ENCODE assay signal across 1 cellular context in the genomic region with DNA sequence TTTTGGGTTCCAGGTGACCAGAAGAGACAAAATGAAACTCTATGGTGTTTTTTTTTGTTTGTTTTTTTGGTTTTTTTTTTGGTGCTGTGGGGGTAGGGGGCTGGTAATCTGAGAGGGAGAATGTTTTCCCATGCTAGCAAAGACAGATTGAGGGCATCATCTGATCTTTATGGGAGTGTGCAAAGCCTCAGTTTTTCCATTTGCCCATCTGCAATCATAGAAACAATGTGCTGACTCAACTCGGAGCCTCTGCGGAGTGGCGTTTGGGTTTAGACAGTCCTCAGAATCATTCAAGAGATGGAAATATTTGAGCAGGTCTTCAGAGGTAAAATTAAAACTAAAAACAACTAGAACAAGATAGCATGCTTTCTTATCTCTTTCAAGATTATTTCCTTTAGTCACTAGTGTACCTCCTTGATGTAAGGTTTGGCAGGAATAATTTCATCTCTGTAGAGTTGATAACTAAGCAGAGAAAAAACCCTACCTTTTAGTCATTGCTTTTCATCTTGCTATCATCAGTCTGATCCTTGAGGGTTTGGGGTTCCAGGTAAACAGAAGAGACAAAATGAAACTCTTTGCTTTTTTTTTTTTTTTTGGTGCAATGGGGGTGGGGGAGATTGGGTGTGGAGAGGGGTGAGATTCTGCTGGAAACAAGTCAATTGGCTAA.
TF ChIP-seq lines count a peak whose summit lies in the region.

No MANE protein-coding gene starts in this region.

TF ChIP-seq in K562, 482 proteins besides CTCF, POLR2A, EP300 and RAD21:
- TF ChIP-seq ARHGAP35 (IDR thresholded peaks at IDR 0.05; ENCODE audit: partially characterized antibody) (no peak), C11orf30 (IDR thresholded peaks at IDR 0.05; ENCODE audit: low read depth) (peak; percentile 29; the same call in 1 of the 2 replicates), TAF1 (IDR thresholded peaks at IDR 0.05; ENCODE audit: control insufficient read depth, extremely low read depth, insufficient read depth, low read length, severe bottlenecking) (no peak), ARID2 (IDR thresholded peaks at IDR 0.05) (no peak), RNF2 (IDR thresholded peaks at IDR 0.05) (no peak), CXXC5 (CRISPR knock-in tag; IDR thresholded peaks at IDR 0.05) (no peak), ZC3H11A (IDR thresholded peaks at IDR 0.05; ENCODE audit: low read depth, low read length) (no peak), NR4A1 (CRISPR knock-in tag; IDR thresholded peaks at IDR 0.05) (no peak), NR4A1 (tag; IDR thresholded peaks at IDR 0.05) (no peak), MAFK (IDR thresholded peaks at IDR 0.05; ENCODE audit: low read length) (0 out of 2 replicates have a peak, but pooled peaks have one; percentile 8), ZNF354B (CRISPR knock-in tag; IDR thresholded peaks at IDR 0.05) (no peak), OTX1 (CRISPR knock-in tag; IDR thresholded peaks at IDR 0.05) (no peak), THRAP3 (IDR thresholded peaks at IDR 0.05; ENCODE audit: borderline replicate concordance) (no peak), GABPB2 (CRISPR knock-in tag; conservative IDR thresholded peaks at IDR 0.05) (no peak), ZNF384 (IDR thresholded peaks at IDR 0.05; ENCODE audit: low read depth, low read length) (no peak), SMAD3 (CRISPR knock-in tag; conservative IDR thresholded peaks at IDR 0.05) (no peak), ELF1 (tag; IDR thresholded peaks at IDR 0.05) (no peak), SLC30A9 (CRISPR knock-in tag; IDR thresholded peaks at IDR 0.05) (no peak), HMG20B (CRISPR knock-in tag; IDR thresholded peaks at IDR 0.05) (no peak), FOSL1 (tag; conservative IDR thresholded peaks at IDR 0.05) (no peak), ZNF436 (CRISPR knock-in tag; IDR thresholded peaks at IDR 0.05) (no peak), ZNF146 (CRISPR knock-in tag; IDR thresholded peaks at IDR 0.05; ENCODE audit: unreplicated experiment) (no peak), ERF (CRISPR knock-in tag; IDR thresholded peaks at IDR 0.05) (no peak), MTA2 (IDR thresholded peaks at IDR 0.05; ENCODE audit: low read depth) (no peak), KDM1A (IDR thresholded peaks at IDR 0.05) (no peak), SIN3A (IDR thresholded peaks at IDR 0.05; ENCODE audit: borderline replicate concordance in 2 of 2, control insufficient read depth in 1 of 2, low read depth in 2 of 2, low read length in 2 of 2) (no peak), ZNF644 (tag; IDR thresholded peaks at IDR 0.05; ENCODE audit: low read depth) (no peak), XRCC3 (IDR thresholded peaks at IDR 0.05) (no peak), ZNF316 (IDR thresholded peaks at IDR 0.05) (peak; percentile 53; the same call in 1 of the 2 replicates), MECOM (CRISPR knock-in tag; IDR thresholded peaks at IDR 0.05) (no peak), ETV1 (tag; conservative IDR thresholded peaks at IDR 0.05; ENCODE audit: low read depth) (no peak), MAFF (IDR thresholded peaks at IDR 0.05; ENCODE audit: low read length) (peak; percentile 10; the same call in 1 of the 2 replicates), ZNF347 (CRISPR knock-in tag; IDR thresholded peaks at IDR 0.05; ENCODE audit: low read depth) (no peak)
- TF ChIP-seq, protein P1, sequence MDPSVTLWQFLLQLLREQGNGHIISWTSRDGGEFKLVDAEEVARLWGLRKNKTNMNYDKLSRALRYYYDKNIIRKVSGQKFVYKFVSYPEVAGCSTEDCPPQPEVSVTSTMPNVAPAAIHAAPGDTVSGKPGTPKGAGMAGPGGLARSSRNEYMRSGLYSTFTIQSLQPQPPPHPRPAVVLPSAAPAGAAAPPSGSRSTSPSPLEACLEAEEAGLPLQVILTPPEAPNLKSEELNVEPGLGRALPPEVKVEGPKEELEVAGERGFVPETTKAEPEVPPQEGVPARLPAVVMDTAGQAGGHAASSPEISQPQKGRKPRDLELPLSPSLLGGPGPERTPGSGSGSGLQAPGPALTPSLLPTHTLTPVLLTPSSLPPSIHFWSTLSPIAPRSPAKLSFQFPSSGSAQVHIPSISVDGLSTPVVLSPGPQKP (CRISPR knock-in tag; IDR thresholded peaks at IDR 0.05) = no peak
- TF ChIP-seq, protein P2, sequence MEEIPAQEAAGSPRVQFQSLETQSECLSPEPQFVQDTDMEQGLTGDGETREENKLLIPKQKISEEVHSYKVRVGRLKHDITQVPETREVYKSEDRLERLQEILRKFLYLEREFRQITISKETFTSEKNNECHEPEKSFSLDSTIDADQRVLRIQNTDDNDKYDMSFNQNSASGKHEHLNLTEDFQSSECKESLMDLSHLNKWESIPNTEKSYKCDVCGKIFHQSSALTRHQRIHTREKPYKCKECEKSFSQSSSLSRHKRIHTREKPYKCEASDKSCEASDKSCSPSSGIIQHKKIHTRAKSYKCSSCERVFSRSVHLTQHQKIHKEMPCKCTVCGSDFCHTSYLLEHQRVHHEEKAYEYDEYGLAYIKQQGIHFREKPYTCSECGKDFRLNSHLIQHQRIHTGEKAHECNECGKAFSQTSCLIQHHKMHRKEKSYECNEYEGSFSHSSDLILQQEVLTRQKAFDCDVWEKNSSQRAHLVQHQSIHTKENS (CRISPR knock-in tag; IDR thresholded peaks at IDR 0.05) = no peak
- TF ChIP-seq, protein P3, sequence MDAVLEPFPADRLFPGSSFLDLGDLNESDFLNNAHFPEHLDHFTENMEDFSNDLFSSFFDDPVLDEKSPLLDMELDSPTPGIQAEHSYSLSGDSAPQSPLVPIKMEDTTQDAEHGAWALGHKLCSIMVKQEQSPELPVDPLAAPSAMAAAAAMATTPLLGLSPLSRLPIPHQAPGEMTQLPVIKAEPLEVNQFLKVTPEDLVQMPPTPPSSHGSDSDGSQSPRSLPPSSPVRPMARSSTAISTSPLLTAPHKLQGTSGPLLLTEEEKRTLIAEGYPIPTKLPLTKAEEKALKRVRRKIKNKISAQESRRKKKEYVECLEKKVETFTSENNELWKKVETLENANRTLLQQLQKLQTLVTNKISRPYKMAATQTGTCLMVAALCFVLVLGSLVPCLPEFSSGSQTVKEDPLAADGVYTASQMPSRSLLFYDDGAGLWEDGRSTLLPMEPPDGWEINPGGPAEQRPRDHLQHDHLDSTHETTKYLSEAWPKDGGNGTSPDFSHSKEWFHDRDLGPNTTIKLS (IDR thresholded peaks at IDR 0.05; ENCODE audit: borderline replicate concordance, low read depth) = no peak
